ENCODE assay signal across 9 cellular contexts in genomic region chr6:47780510-47781356, GRCh38. TPM values are rescaled to one million over a fixed set of nuclear protein-coding genes. Genes with fewer than 3 reads are reported as not detected.
DNase-seq lines count a peak whose midpoint lies in the region; ATAC-seq, FAIRE-seq and TF ChIP-seq lines count a peak whose summit lies in the region.
"Had no signal": no experiment of that assay in that cellular context is flagged by ENCODE, and none has a peak within 500 bp of the region (broad histone marks: within the 10 kb centered on the region; RNA-seq: fewer than 3 reads in every experiment).

No MANE protein-coding gene starts in this region.

- H3K4me3 ChIP-seq in mammary epithelial cell (replicated peaks in 1 of 3; ENCODE audit: insufficient read depth in 1 of 3, low read depth in 2 of 3, low read length in 3 of 3), result no peak overlapping the region
- H3K4me3 ChIP-seq in kidney (ENCODE audit: low read length in 2 of 2), result no peak overlapping the region

- no peak overlapping the region for H3K27ac ChIP-seq in mammary epithelial cell (ENCODE audit: insufficient read depth, low read depth, low read length)
- H3K27ac ChIP-seq in kidney (ENCODE audit: low read depth in 2 of 2, low read length in 2 of 2), result no peak overlapping the region
- H3K27ac ChIP-seq: neutrophil had no signal

- peaks cover 9% of the 10 kb centered on the region for H3K4me1 ChIP-seq in mammary epithelial cell (ENCODE audit: insufficient read depth, low read length)
- H3K4me1 ChIP-seq in kidney (ENCODE audit: control insufficient read depth in 1 of 2, insufficient read depth in 1 of 2, low read depth in 1 of 2, low read length in 2 of 2), result no peaks in the 10 kb centered on the region

- no peaks in the 10 kb centered on the region for H4K20me1 ChIP-seq in mammary epithelial cell (ENCODE audit: insufficient read depth, low read length)

- BruUV-seq in mammary epithelial cell (replicated peaks; lab: Mats Ljungman, UMichigan), result no TSS peak

- FAIRE-seq in kidney (lab: Jason Lieb, UNC), result peak; percentile 97

- in situ Hi-C loops in ACHN (cut with HindIII; ENCODE audit: low pct_ligation_motif_present, low pct_unique_long_range_greater_than_20kb, low sequenced_read_pairs) (no loop called here), GM13976 (cut with MboI; ENCODE audit: low sequenced_read_pairs, unreplicated experiment) (loop anchor here (25.0 kb wide), 1 partner anchor 1632 kb away; no protein-coding TSS in a partner anchor), mammary epithelial cell (cut with MboI; ENCODE audit: low sequenced_read_pairs in 2 of 2) (loop anchor here (5.0 to 25.0 kb wide), 4 partner anchors 148 to 1644 kb away; no protein-coding TSS in a partner anchor)

- CTCF ChIA-PET in mammary epithelial cell (lab: Charles Lee; ENCODE audit: low non-redundant PET), result interaction anchor here (0.5 to 0.7 kb wide), 3 partner anchors 18 to 325 kb away, joined by 3 to 8 read pairs (median 5); no protein-coding TSS in a partner anchor

- no peaks in the 10 kb centered on the region for H3K79me2 ChIP-seq in mammary epithelial cell (ENCODE audit: insufficient read depth, low read length)

- H3K4me2 ChIP-seq in mammary epithelial cell (ENCODE audit: insufficient read depth, low read depth, low read length), result peak overlapping the region; percentile 76

- peak; percentile 93 for ATAC-seq in HG02759 (IDR thresholded peaks at IDR 0.05; ENCODE audit: unreplicated experiment)

- WGBS in mammary epithelial cell (ENCODE audit: low coverage, missing lambda C conversion rate), result 4% methylated on average over 6 of the region's 6 CpGs

- dilution Hi-C loops in mammary epithelial cell (cut with HindIII; ENCODE audit: low sequenced_read_pairs), result no loop called here

- H3K36me3 ChIP-seq in mammary epithelial cell (ENCODE audit: insufficient read depth, low read length), result no peaks in the 10 kb centered on the region
- H3K36me3 ChIP-seq in kidney (ENCODE audit: control insufficient read depth in 1 of 2, insufficient read depth in 2 of 2, low read length in 2 of 2), result no peaks in the 10 kb centered on the region
- H3K36me3 ChIP-seq: neutrophil had no signal

- no peaks in the 10 kb centered on the region for H3K9me3 ChIP-seq in mammary epithelial cell (replicated peaks; ENCODE audit: insufficient read depth, low read length)
- no peaks in the 10 kb centered on the region for H3K9me3 ChIP-seq in kidney (ENCODE audit: control insufficient read depth in 1 of 2, low read length in 2 of 2)
- H3K9me3 ChIP-seq: neutrophil had no signal

- peak; percentile 63 for TF ChIP-seq CTCF in GM13976 (IDR thresholded peaks at IDR 0.05; ENCODE audit: borderline replicate concordance, control extremely low read depth, extremely low read depth, insufficient read depth, missing control alignments)
- peak; percentile 65 to 69 for TF ChIP-seq CTCF in mammary epithelial cell (conservative IDR thresholded peaks at IDR 0.05 in 1 of 2, IDR thresholded peaks at IDR 0.05 in 1 of 2; ENCODE audit: extremely low read depth in 1 of 2, insufficient read depth in 1 of 2, low read depth in 1 of 2, low read length in 2 of 2)
- peak; percentile 61 for TF ChIP-seq CTCF in kidney (IDR thresholded peaks at IDR 0.05; ENCODE audit: borderline replicate concordance, extremely low read depth, insufficient read depth)

- DNase-seq in ACHN, result peak; percentile 69
- peak; percentile 36 for DNase-seq in GM13976 (ENCODE audit: low spot score)
- peak; percentile 21 for DNase-seq in NCI-H1048 (lab: John Stamatoyannopoulos, UW)
- peak; percentile 41 for DNase-seq in SKM-1 treated with dmso at 0.1 percent for 144 hours (lab: John Stamatoyannopoulos, UW; ENCODE audit: unreplicated experiment)
- peak; percentile 73 for DNase-seq in mammary epithelial cell
- no peak for DNase-seq in kidney
- peak; percentile 29 for DNase-seq in stimulated activated CD4-positive, alpha-beta T cell treated with anti-CD3 and anti-CD28 coated beads, Interleukin-4, amount 100 ng/mL, for 24 hours

- H3K9ac ChIP-seq in mammary epithelial cell (ENCODE audit: insufficient read depth, low read length) (no peak overlapping the region), kidney (ENCODE audit: low read length in 2 of 2) (no peak overlapping the region)

- no peaks in the 10 kb centered on the region for H3K27me3 ChIP-seq in mammary epithelial cell (ENCODE audit: insufficient read depth, low read length)
- H3K27me3 ChIP-seq: neutrophil had no signal

- intact Hi-C loops in mammary epithelial cell (cut with micrococcal nuclease) (loop anchor here (1.0 to 10.0 kb wide), 5 partner anchors 46 to 1274 kb away; no protein-coding TSS in a partner anchor), kidney (cut with DNase I) (no loop called here)

- peak overlapping the region; percentile 89 for H2AFZ ChIP-seq in mammary epithelial cell (ENCODE audit: low read depth, low read length)

RNA-seq across cellular contexts. Expression of gene OPN5, which starts 1.1 kb away (rescaled TPM):
- total RNA-seq in mammary epithelial cell (not detected), kidney (0.16 TPM)
- polyA plus RNA-seq in mammary epithelial cell (not detected), kidney (ENCODE audit: insufficient read depth, low read depth, low replicate concordance) (not detected)
- not detected for polyA minus RNA-seq in mammary epithelial cell
